1 cellular context compared by ENCODE assay signal in genomic region chr6:125009578-125009977, GRCh38.
A peak's percentile ranks its signal among the peaks of the same experiment; 100 is the strongest.
TF ChIP-seq lines count a peak whose summit lies in the region.

No MANE protein-coding gene starts in this region.

TF ChIP-seq in HepG2, 621 proteins besides CTCF, POLR2A, EP300 and RAD21 (continued from another document):
- TF ChIP-seq MAFK (conservative IDR thresholded peaks at IDR 0.05 in 1 of 2, IDR thresholded peaks at IDR 0.05 in 1 of 2; ENCODE audit: low read length in 2 of 2) (peak in 1 of 2 experiments; percentile 42; a peak in 3 of 4 replicates), ZSCAN25 (CRISPR knock-in tag; IDR thresholded peaks at IDR 0.05) (no peak), CEBPB (IDR thresholded peaks at IDR 0.05; ENCODE audit: borderline replicate concordance, low read depth, low read length) (0 out of 2 replicates have a peak, but pooled peaks have one; percentile 21), ZBTB7B (CRISPR knock-in tag; IDR thresholded peaks at IDR 0.05) (no peak), MED8 (CRISPR knock-in tag; IDR thresholded peaks at IDR 0.05; ENCODE audit: insufficient replicate concordance) (no peak), ZNF550 (CRISPR knock-in tag; IDR thresholded peaks at IDR 0.05; ENCODE audit: borderline replicate concordance) (no peak), ZFP36L1 (CRISPR knock-in tag; IDR thresholded peaks at IDR 0.05) (no peak), ZBTB33 (CRISPR knock-in tag; IDR thresholded peaks at IDR 0.05) (no peak), ZNF660 (CRISPR knock-in tag; IDR thresholded peaks at IDR 0.05; ENCODE audit: borderline replicate concordance, low read depth) (no peak), CHCHD3 (CRISPR knock-in tag; IDR thresholded peaks at IDR 0.05) (no peak)
- TF ChIP-seq, protein P1, sequence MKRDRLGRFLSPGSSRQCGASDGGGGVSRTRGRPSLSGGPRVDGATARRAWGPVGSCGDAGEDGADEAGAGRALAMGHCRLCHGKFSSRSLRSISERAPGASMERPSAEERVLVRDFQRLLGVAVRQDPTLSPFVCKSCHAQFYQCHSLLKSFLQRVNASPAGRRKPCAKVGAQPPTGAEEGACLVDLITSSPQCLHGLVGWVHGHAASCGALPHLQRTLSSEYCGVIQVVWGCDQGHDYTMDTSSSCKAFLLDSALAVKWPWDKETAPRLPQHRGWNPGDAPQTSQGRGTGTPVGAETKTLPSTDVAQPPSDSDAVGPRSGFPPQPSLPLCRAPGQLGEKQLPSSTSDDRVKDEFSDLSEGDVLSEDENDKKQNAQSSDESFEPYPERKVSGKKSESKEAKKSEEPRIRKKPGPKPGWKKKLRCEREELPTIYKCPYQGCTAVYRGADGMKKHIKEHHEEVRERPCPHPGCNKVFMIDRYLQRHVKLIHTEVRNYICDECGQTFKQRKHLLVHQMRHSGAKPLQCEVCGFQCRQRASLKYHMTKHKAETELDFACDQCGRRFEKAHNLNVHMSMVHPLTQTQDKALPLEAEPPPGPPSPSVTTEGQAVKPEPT (CRISPR knock-in tag; IDR thresholded peaks at IDR 0.05; ENCODE audit: low read depth): no peak
- TF ChIP-seq, protein P2, sequence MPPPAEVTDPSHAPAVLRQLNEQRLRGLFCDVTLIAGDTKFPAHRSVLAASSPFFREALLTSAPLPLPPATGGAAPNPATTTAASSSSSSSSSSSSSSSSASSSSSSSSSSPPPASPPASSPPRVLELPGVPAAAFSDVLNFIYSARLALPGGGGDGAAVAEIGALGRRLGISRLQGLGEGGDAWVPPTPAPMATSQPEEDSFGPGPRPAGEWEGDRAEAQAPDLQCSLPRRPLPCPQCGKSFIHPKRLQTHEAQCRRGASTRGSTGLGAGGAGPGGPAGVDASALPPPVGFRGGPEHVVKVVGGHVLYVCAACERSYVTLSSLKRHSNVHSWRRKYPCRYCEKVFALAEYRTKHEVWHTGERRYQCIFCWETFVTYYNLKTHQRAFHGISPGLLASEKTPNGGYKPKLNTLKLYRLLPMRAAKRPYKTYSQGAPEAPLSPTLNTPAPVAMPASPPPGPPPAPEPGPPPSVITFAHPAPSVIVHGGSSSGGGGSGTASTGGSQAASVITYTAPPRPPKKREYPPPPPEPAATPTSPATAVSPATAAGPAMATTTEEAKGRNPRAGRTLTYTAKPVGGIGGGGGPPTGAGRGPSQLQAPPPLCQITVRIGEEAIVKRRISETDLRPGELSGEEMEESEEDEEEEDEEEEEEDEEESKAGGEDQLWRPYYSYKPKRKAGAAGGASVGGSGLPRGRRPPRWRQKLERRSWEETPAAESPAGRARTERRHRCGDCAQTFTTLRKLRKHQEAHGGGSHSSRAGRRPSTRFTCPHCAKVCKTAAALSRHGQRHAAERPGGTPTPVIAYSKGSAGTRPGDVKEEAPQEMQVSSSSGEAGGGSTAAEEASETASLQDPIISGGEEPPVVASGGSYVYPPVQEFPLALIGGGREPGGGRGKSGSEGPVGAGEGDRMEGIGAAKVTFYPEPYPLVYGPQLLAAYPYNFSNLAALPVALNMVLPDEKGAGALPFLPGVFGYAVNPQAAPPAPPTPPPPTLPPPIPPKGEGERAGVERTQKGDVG (CRISPR knock-in tag; IDR thresholded peaks at IDR 0.05; ENCODE audit: borderline replicate concordance): no peak
